Comparison of ENCODE assay signal across 8 cellular contexts in genomic region chr10:124742418-124743187, GRCh38. TPM values are rescaled to one million over a fixed set of nuclear protein-coding genes. Genes with fewer than 3 reads are reported as not detected.
DNase-seq lines count a peak whose midpoint lies in the region; TF ChIP-seq lines count a peak whose summit lies in the region.

No MANE protein-coding gene starts in this region.

- peak overlapping the region; percentile 81; the same call in 1 of the 2 replicates for H3K9ac ChIP-seq in KMS-11

- no peaks in the 10 kb centered on the region for H3K36me3 ChIP-seq in KMS-11 (ENCODE audit: insufficient read depth)
- H3K36me3 ChIP-seq in WERI-Rb-1 = no peaks in the 10 kb centered on the region; the same call in 1 of the 2 replicates
- no peaks in the 10 kb centered on the region for H3K36me3 ChIP-seq in osteoblast (ENCODE audit: insufficient read depth, low read length)

- peaks cover 41% of the 10 kb centered on the region for H3K79me2 ChIP-seq in KMS-11 (ENCODE audit: insufficient read depth, low read depth)
- H3K79me2 ChIP-seq in osteoblast (ENCODE audit: insufficient read depth, low read length) = peaks cover 33% of the 10 kb centered on the region

- H3K9me3 ChIP-seq in WERI-Rb-1 (ENCODE audit: severe bottlenecking) = no peaks in the 10 kb centered on the region
- H3K9me3 ChIP-seq in osteoblast (ENCODE audit: low read depth, low read length) = no peaks in the 10 kb centered on the region

- H3K27ac ChIP-seq in KMS-11 (peak overlapping the region; percentile 92; the same call in 1 of the 2 replicates), WERI-Rb-1 (no peak overlapping the region), osteoblast (ENCODE audit: low read depth, low read length) (no peak overlapping the region)

- H2AFZ ChIP-seq in KMS-11 (ENCODE audit: low read depth) (peak overlapping the region; percentile 62; the same call in 1 of the 2 replicates), osteoblast (ENCODE audit: low read length) (peak overlapping the region; percentile 19)

- peak overlapping the region; percentile 95 for H3K4me2 ChIP-seq in KMS-11
- H3K4me2 ChIP-seq in osteoblast (ENCODE audit: insufficient read depth, low read length) = peak overlapping the region; percentile 89

- H4K20me1 ChIP-seq in KMS-11 (ENCODE audit: insufficient read depth) (no peaks in the 10 kb centered on the region), osteoblast (ENCODE audit: insufficient read depth, low read length) (peaks cover 22% of the 10 kb centered on the region)

- DNase-seq in EL (peak; percentile 36), WERI-Rb-1 (no peak), fibroblast of pulmonary artery (ENCODE audit: low read depth) (no peak), osteoblast (ENCODE audit: insufficient read length, low spot score, missing footprints) (no peak), NCI-H1105 (lab: John Stamatoyannopoulos, UW) (no peak)
- no peak for DNase-seq in effector CD4-positive, alpha-beta T cell
- DNase-seq in activated CD4-positive, CD25-positive, alpha-beta regulatory T cell treated with anti-CD3 and anti-CD28 coated beads, Interleukin-2, amount 50 U/mL, for 72 hours = no peak

- H3K4me3 ChIP-seq in KMS-11 (IDR thresholded peaks at IDR 0.05; ENCODE audit: insufficient read depth, low read depth, low read length) (no peak overlapping the region), WERI-Rb-1 (ENCODE audit: low read depth, low read length) (peak overlapping the region; percentile 58), fibroblast of pulmonary artery (replicated peaks; ENCODE audit: low read depth, low read length) (peak overlapping the region; percentile 69), osteoblast (ENCODE audit: insufficient read depth, low read length) (peak overlapping the region; percentile 77)

- H3K4me1 ChIP-seq in KMS-11 (ENCODE audit: low read depth, poor library complexity, severe bottlenecking) = peaks cover 69% of the 10 kb centered on the region
- H3K4me1 ChIP-seq in osteoblast (ENCODE audit: insufficient read depth, low read length) = peaks cover 25% of the 10 kb centered on the region

- H3K27me3 ChIP-seq in KMS-11 (ENCODE audit: insufficient read depth, low read depth) (no peaks in the 10 kb centered on the region), WERI-Rb-1 (ENCODE audit: insufficient read depth, low read depth, severe bottlenecking) (no peaks in the 10 kb centered on the region), osteoblast (ENCODE audit: insufficient read depth, low read length) (no peaks in the 10 kb centered on the region)

- TF ChIP-seq CTCF in KMS-11 (conservative IDR thresholded peaks at IDR 0.05; ENCODE audit: low read depth, low read length) (no peak), WERI-Rb-1 (IDR thresholded peaks at IDR 0.05; ENCODE audit: low read depth, low read length) (0 out of 2 replicates have a peak, but pooled peaks have one; percentile 9), fibroblast of pulmonary artery (IDR thresholded peaks at IDR 0.05; ENCODE audit: low read length, missing control alignments) (peak; percentile 43), osteoblast (IDR thresholded peaks at IDR 0.05; ENCODE audit: extremely low read depth, low read depth, low read length) (peak; percentile 30)

RNA-seq across cellular contexts. Expression of gene FAM53B, which starts 1.6 kb away (rescaled TPM):
- total RNA-seq in osteoblast = 12.1 and 12.7 TPM in 2 replicates

RNA-seq across cellular contexts. Expression of gene EEF1AKMT2, which starts 49.1 kb away (rescaled TPM):
- 20.3 and 20.6 TPM in 2 replicates for total RNA-seq in osteoblast

RNA-seq across cellular contexts. Expression of gene ABRAXAS2, which starts 59.0 kb away (rescaled TPM):
- 13.0 and 13.8 TPM in 2 replicates for total RNA-seq in osteoblast
